In the genomic region with DNA sequence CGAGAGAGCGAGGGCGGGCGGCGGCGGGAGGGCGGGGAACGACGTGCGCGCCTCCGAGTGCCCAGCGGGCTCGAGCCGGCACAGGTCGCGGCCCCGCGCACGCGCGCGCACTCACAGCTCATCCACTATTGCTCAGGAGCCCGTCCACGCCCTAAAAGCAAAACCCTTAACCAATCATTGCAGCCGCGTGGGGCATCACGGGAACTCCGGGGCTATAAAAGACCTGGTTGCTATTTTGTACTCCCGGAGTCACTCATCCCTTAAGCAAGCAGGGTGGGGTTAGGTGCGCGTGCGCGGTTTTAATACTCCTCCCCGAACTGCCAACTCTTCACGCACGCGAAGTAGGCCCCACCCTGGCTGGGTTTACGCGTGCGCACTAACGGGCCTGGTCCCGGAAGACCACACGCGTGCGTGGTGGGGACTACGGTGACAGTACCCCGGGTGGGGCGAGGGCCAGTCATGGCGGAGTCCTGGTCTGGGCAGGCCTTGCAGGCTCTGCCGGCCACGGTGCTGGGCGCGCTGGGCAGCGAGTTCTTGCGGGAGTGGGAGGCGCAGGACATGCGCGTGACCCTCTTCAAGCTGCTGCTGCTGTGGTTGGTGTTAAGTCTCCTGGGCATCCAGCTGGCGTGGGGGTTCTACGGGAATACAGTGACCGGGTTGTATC, we compare ENCODE assay signal across 1 cellular context.
A peak's percentile ranks its signal among the peaks of the same experiment; 100 is the strongest.
TF ChIP-seq lines count a peak whose summit lies in the region.

A gene (minus strand): TSS at position 9 of the 664 bp plus-strand sequence. CDS start 36,387 bp downstream, outside the sequence.
A gene with protein sequence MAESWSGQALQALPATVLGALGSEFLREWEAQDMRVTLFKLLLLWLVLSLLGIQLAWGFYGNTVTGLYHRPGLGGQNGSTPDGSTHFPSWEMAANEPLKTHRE (plus strand): TSS at position 456 of the 664 bp plus-strand sequence. CDS start 4 bp downstream, at position 460.

TF ChIP-seq in SK-N-SH, 30 proteins besides CTCF, POLR2A, EP300 and RAD21 (continued from another document):
- TF ChIP-seq JUND (IDR thresholded peaks at IDR 0.05): no peak
- TF ChIP-seq TEAD4 (IDR thresholded peaks at IDR 0.05; ENCODE audit: borderline replicate concordance, insufficient read depth): no peak
- TF ChIP-seq, protein P1, sequence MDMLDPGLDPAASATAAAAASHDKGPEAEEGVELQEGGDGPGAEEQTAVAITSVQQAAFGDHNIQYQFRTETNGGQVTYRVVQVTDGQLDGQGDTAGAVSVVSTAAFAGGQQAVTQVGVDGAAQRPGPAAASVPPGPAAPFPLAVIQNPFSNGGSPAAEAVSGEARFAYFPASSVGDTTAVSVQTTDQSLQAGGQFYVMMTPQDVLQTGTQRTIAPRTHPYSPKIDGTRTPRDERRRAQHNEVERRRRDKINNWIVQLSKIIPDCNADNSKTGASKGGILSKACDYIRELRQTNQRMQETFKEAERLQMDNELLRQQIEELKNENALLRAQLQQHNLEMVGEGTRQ (IDR thresholded peaks at IDR 0.05; ENCODE audit: borderline replicate concordance, low read depth, low read length): no peak
- TF ChIP-seq FOXJ3 (CRISPR knock-in tag; IDR thresholded peaks at IDR 0.05): no peak
- peak; percentile 80 for TF ChIP-seq ELF1 (IDR thresholded peaks at IDR 0.05)
- TF ChIP-seq, protein P2, sequence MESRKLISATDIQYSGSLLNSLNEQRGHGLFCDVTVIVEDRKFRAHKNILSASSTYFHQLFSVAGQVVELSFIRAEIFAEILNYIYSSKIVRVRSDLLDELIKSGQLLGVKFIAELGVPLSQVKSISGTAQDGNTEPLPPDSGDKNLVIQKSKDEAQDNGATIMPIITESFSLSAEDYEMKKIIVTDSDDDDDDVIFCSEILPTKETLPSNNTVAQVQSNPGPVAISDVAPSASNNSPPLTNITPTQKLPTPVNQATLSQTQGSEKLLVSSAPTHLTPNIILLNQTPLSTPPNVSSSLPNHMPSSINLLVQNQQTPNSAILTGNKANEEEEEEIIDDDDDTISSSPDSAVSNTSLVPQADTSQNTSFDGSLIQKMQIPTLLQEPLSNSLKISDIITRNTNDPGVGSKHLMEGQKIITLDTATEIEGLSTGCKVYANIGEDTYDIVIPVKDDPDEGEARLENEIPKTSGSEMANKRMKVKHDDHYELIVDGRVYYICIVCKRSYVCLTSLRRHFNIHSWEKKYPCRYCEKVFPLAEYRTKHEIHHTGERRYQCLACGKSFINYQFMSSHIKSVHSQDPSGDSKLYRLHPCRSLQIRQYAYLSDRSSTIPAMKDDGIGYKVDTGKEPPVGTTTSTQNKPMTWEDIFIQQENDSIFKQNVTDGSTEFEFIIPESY (IDR thresholded peaks at IDR 0.05; ENCODE audit: borderline replicate concordance, low read depth): 0 out of 2 replicates have a peak, but pooled peaks have one; percentile 56
- TF ChIP-seq, protein P3, sequence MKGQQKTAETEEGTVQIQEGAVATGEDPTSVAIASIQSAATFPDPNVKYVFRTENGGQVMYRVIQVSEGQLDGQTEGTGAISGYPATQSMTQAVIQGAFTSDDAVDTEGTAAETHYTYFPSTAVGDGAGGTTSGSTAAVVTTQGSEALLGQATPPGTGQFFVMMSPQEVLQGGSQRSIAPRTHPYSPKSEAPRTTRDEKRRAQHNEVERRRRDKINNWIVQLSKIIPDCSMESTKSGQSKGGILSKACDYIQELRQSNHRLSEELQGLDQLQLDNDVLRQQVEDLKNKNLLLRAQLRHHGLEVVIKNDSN (IDR thresholded peaks at IDR 0.05; ENCODE audit: borderline replicate concordance, low read depth): no peak
TF ChIP-seq in SK-N-SH: peak in this region for 12.
